Comparison of ENCODE assay signal across 17 cellular contexts in genomic region chr1:18703041-18703621, GRCh38.
DNase-seq lines count a peak whose midpoint lies in the region; ATAC-seq, FAIRE-seq and TF ChIP-seq lines count a peak whose summit lies in the region.
"Had no signal": no experiment of that assay in that cellular context is flagged by ENCODE, and none has a peak within 500 bp of the region (broad histone marks: within the 10 kb centered on the region; RNA-seq: fewer than 3 reads in every experiment).

No MANE protein-coding gene starts in this region.

- DNase-seq in H54 (ENCODE audit: insufficient read length, low spot score) (peak; percentile 26), RPMI8226 (peak; percentile 40), head of caudate nucleus (peak in 32 of 42 donors; percentile 2 to 64 (median 27)), neuronal stem cell (ENCODE audit: low spot score) (no peak), COR-L47 (lab: John Stamatoyannopoulos, UW) (no peak)
- no peak for DNase-seq in CD4-positive, alpha-beta T cell
- DNase-seq: activated T-cell treated with anti-CD3 and anti-CD28 coated beads, Interleukin-2, amount 50 U/mL, for 4 hours; amniotic stem cell; CD8-positive, alpha-beta T cell; KBM-7; left lung; NCI-H187 treated with DMSO at 0.1 percent for 48 hours; spleen; SW 1271 had no signal

- no peak for TF ChIP-seq POLR2A in H54 (IDR thresholded peaks at IDR 0.05; ENCODE audit: low read depth, low read length)

- no peak overlapping the region for H3K4ac ChIP-seq in neuronal stem cell (ENCODE audit: low read length)

- H2BK15ac ChIP-seq in neuronal stem cell (ENCODE audit: low read length) = no peak overlapping the region

- no peak overlapping the region for H3K14ac ChIP-seq in neuronal stem cell (ENCODE audit: low read length)

- H4K91ac ChIP-seq in neuronal stem cell (ENCODE audit: low read depth, low read length, poor library complexity) = no peak overlapping the region

- no peak for FAIRE-seq in H54 (lab: Jason Lieb, UNC)

- H3K23ac ChIP-seq in neuronal stem cell (ENCODE audit: low read depth, low read length, poor library complexity) = no peak overlapping the region

- H3K9me3 ChIP-seq in neuronal stem cell (replicated peaks in 1 of 2; ENCODE audit: control insufficient read depth in 2 of 2, insufficient read depth in 1 of 2, low read depth in 1 of 2, low read length in 2 of 2) = no peaks in the 10 kb centered on the region
- H3K9me3 ChIP-seq in CD4-positive, alpha-beta T cell (ENCODE audit: control insufficient read depth, low read length) = no peaks in the 10 kb centered on the region
- H3K9me3 ChIP-seq: left lung, spleen, thoracic aorta had no signal

- H3K36me3 Mint-ChIP-seq in CD4-positive, alpha-beta T cell (ENCODE audit: low read depth) = no peaks in the 10 kb centered on the region
- H3K36me3 Mint-ChIP-seq: CD8-positive, alpha-beta T cell had no signal

- H3K27ac ChIP-seq in neuronal stem cell (replicated peaks; ENCODE audit: low read length) = no peak overlapping the region
- no peak overlapping the region for H3K27ac ChIP-seq in CD4-positive, alpha-beta T cell (ENCODE audit: low read depth, low read length)
- H3K27ac ChIP-seq: left lung, spleen, thoracic aorta had no signal

- H3K4me3 Mint-ChIP-seq in CD4-positive, alpha-beta T cell = no peak overlapping the region
- H3K4me3 Mint-ChIP-seq: activated T-cell treated with anti-CD3 and anti-CD28 coated beads, Interleukin-2, amount 50 U/mL, for 4 hours; CD8-positive, alpha-beta T cell had no signal

- no peak overlapping the region for H4K8ac ChIP-seq in neuronal stem cell (ENCODE audit: low read depth, low read length)

- CTCF ChIA-PET in CD4-positive, alpha-beta T cell (lab: Charles Lee) = no interaction called here

- H3K9me3 Mint-ChIP-seq in CD4-positive, alpha-beta T cell = no peaks in the 10 kb centered on the region
- H3K9me3 Mint-ChIP-seq: activated T-cell treated with anti-CD3 and anti-CD28 coated beads, Interleukin-2, amount 50 U/mL, for 4 hours; CD8-positive, alpha-beta T cell had no signal

- H3K4me3 ChIP-seq in neuronal stem cell (ENCODE audit: low read length in 2 of 2) = peak overlapping the region in 1 of 2 donors; percentile 3
- H3K4me3 ChIP-seq: left lung, spleen, thoracic aorta had no signal

- H3K4me1 ChIP-seq in neuronal stem cell (ENCODE audit: control insufficient read depth in 2 of 2, insufficient read depth in 1 of 2, low read depth in 1 of 2, low read length in 2 of 2) = peaks cover 0 to 5% of the 10 kb centered on the region in 2 donors
- H3K4me1 ChIP-seq: left lung, spleen had no signal

- no peaks in the 10 kb centered on the region for H3K36me3 ChIP-seq in neuronal stem cell (replicated peaks in 1 of 2; ENCODE audit: control insufficient read depth in 2 of 2, insufficient read depth in 2 of 2, low read length in 2 of 2)
- H3K36me3 ChIP-seq: left lung, spleen, thoracic aorta had no signal

- no CpG with 5 or more reads among the region's 21 CpGs for WGBS in neuronal stem cell (ENCODE audit: extremely low coverage in 2 of 2, insufficient read length in 2 of 2, insufficient replicate concordance in 1 of 2), 2 donors

- H2BK5ac ChIP-seq in neuronal stem cell (ENCODE audit: low read length) = no peak overlapping the region

- peak overlapping the region; percentile 55 for H3K18ac ChIP-seq in neuronal stem cell (ENCODE audit: low read length)

- peaks cover 64% of the 10 kb centered on the region for H3K27me3 Mint-ChIP-seq in CD4-positive, alpha-beta T cell

- H3K79me1 ChIP-seq in neuronal stem cell (ENCODE audit: low read depth, low read length) = no peaks in the 10 kb centered on the region

- peak overlapping the region; percentile 43 for H3K4me2 ChIP-seq in neuronal stem cell (ENCODE audit: insufficient read depth, low read length, poor library complexity, severe bottlenecking)

- POLR2A ChIA-PET in CD4-positive, alpha-beta T cell (lab: Charles Lee) = no interaction called here

- intact Hi-C loops in head of caudate nucleus (cut with DNase I) = no loop called here
- intact Hi-C loops in CD4-positive, alpha-beta T cell (cut with DNase I, micrococcal nuclease) = no loop called here

- no peak overlapping the region for H2BK120ac ChIP-seq in neuronal stem cell (ENCODE audit: low read depth, low read length)

- TF ChIP-seq CTCF in CD4-positive, alpha-beta T cell (IDR thresholded peaks at IDR 0.05) = no peak

- no peak overlapping the region for H2AFZ ChIP-seq in neuronal stem cell (ENCODE audit: low read length)

- H3K27ac Mint-ChIP-seq in CD4-positive, alpha-beta T cell = no peak overlapping the region
- H3K27ac Mint-ChIP-seq: CD8-positive, alpha-beta T cell had no signal

- H3K27me3 ChIP-seq in neuronal stem cell (ENCODE audit: control insufficient read depth in 3 of 3, insufficient read depth in 3 of 3, low read depth in 1 of 3, low read length in 3 of 3) = peaks cover 0 to 3% (median 0%) of the 10 kb centered on the region in 3 experiments
- H3K27me3 ChIP-seq in CD4-positive, alpha-beta T cell (ENCODE audit: control insufficient read depth, insufficient read depth, low read length) = peaks cover 28% of the 10 kb centered on the region

- no peak overlapping the region for H2AK5ac ChIP-seq in neuronal stem cell (ENCODE audit: low read depth, low read length)

- H2BK12ac ChIP-seq in neuronal stem cell (ENCODE audit: low read length) = no peak overlapping the region

- no peak for ATAC-seq in CD4-positive, alpha-beta T cell (ENCODE audit: poor library complexity)
- ATAC-seq in GM19395 (IDR thresholded peaks at IDR 0.05; ENCODE audit: unreplicated experiment) = no peak
- ATAC-seq in GM21360 (IDR thresholded peaks at IDR 0.05; ENCODE audit: unreplicated experiment) = no peak
- ATAC-seq: activated T-cell treated with anti-CD3 and anti-CD28 coated beads, Interleukin-2, amount 50 U/mL, for 4 hours; CD8-positive, alpha-beta T cell; left lung had no signal

- no peaks in the 10 kb centered on the region for H3K4me1 Mint-ChIP-seq in CD4-positive, alpha-beta T cell (ENCODE audit: low read depth)

- no peak overlapping the region for H3K9ac ChIP-seq in neuronal stem cell (ENCODE audit: low read depth, low read length, poor library complexity)

Comparison
In these comparisons a context has a peak if more than half of its experiments do, and no peak if none do; other contexts are left out.
1. DNase-seq: peak in H54 (single experiment), RPMI8226 (single experiment) and head of caudate nucleus (32 of 42); none in neuronal stem cell (single experiment), CD4-positive, alpha-beta T cell (0 of 10) and COR-L47 (single experiment).